ENCODE assay signal across 15 cellular contexts in the genomic region with DNA sequence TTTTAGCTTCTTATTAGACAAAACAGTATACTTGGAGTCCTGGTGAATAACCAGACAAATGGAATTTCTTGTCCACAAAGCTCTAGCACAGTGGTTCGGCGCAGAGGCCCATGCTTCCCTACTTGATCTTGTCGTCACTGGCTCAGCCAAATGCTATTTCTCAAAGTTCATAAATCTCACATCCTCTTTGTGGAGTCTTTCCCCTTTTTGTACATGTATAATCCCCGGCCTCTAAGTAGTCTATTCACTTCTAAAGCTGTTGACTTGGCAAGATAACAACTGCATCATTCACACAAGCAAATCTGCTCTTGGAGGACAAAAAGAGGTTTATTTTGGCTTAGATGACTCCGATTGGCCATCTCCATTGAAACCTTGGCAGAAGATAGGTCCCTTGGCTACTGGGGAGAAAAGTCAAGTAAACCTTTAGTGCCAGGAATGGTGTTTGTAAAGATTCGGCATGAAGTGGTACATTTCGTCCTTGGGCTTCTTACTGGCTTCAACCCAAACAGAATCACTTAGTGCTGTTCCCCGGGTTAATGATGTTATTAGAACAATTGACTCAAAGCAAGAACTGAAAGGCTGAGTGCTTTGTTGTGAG. TPM values are rescaled to one million over a fixed set of nuclear protein-coding genes. Genes with fewer than 3 reads are reported as not detected.
DNase-seq lines count a peak whose midpoint lies in the region; ATAC-seq and TF ChIP-seq lines count a peak whose summit lies in the region.
"Had no signal": no experiment of that assay in that cellular context is flagged by ENCODE, and none has a peak within 500 bp of the region (broad histone marks: within the 10 kb centered on the region; RNA-seq: fewer than 3 reads in every experiment).

No MANE protein-coding gene starts in this region.

- intact Hi-C loops in esophagus muscularis mucosa (cut with DNase I) (no loop called here), lower lobe of right lung (cut with DNase I) (no loop called here)

- peak overlapping the region; percentile 63 for H2AFZ ChIP-seq in OCI-LY3 (ENCODE audit: low read depth, low read length)

- peak; percentile 56 for TF ChIP-seq EP300 in esophagus muscularis mucosa (IDR thresholded peaks at IDR 0.05)

- no peaks in the 10 kb centered on the region for H4K20me1 ChIP-seq in OCI-LY3 (ENCODE audit: insufficient read depth, low read length)
- H4K20me1 ChIP-seq: BLaER1 had no signal

- H3K27ac ChIP-seq in OCI-LY3 (ENCODE audit: low read length) (peak overlapping the region; percentile 71), esophagus muscularis mucosa (replicated peaks in 1 of 4) (peak overlapping the region; percentile 45 to 78 (median 52)), lower lobe of right lung (no peak overlapping the region)
- H3K27ac ChIP-seq: BLaER1 had no signal

- DNase-seq in esophagus muscularis mucosa (ENCODE audit: extremely low spot score) (peak; percentile 87), lower lobe of right lung (no peak), superior temporal gyrus (ENCODE audit: extremely low spot score) (peak; percentile 61), NCI-H2029 treated with DMSO at 0.1 percent for 48 hours (lab: John Stamatoyannopoulos, UW) (no peak), NCI-H510A (lab: John Stamatoyannopoulos, UW) (no peak), RKO (ENCODE audit: low spot score) (no peak)
- DNase-seq: activated CD4-positive, alpha-beta memory T cell treated with anti-CD3 and anti-CD28 coated beads, Interleukin-2, amount 10 ng/mL, durations not matched to agents 7 days and 5 days; activated T-cell treated with anti-CD3 and anti-CD28 coated beads, Interleukin-2, amount 50 U/mL, for 72 hours; NCI-H1436; NCI-H2227 treated with DMSO at 0.1 percent for 48 hours; posterior cingulate gyrus had no signal

- peak overlapping the region; percentile 38; the same call in 1 of the 2 replicates for H3K9ac ChIP-seq in OCI-LY3 (ENCODE audit: low read length)
- H3K9ac ChIP-seq: BLaER1 had no signal

- ATAC-seq in lower lobe of right lung (peak; percentile 29 to 53), GM18519 (IDR thresholded peaks at IDR 0.05; ENCODE audit: low FRiP score, unreplicated experiment) (no peak)
- ATAC-seq: activated T-cell treated with anti-CD3 and anti-CD28 coated beads, Interleukin-2, amount 50 U/mL, for 72 hours; SK-N-SH treated with all-trans-retinoic acid at 6 μM for 48 hours had no signal

- TF ChIP-seq POLR2A in esophagus muscularis mucosa (IDR thresholded peaks at IDR 0.05; ENCODE audit: low read depth): no peak

- H3K9me3 ChIP-seq in OCI-LY3 (ENCODE audit: insufficient read depth, low read length) (no peaks in the 10 kb centered on the region), esophagus muscularis mucosa (no peaks in the 10 kb centered on the region), lower lobe of right lung (no peaks in the 10 kb centered on the region)

- H3K27me3 ChIP-seq in OCI-LY3 (ENCODE audit: low read depth, low read length) (no peaks in the 10 kb centered on the region), esophagus muscularis mucosa (no peaks in the 10 kb centered on the region), lower lobe of right lung (ENCODE audit: low read depth) (no peaks in the 10 kb centered on the region)

- H3K4me2 ChIP-seq in OCI-LY3 (ENCODE audit: low read length): peak overlapping the region; percentile 85
- H3K4me2 ChIP-seq: BLaER1 had no signal

- WGBS in esophagus muscularis mucosa: 49% methylated on average over 8 of the region's 8 CpGs

- H3K79me2 ChIP-seq in OCI-LY3 (ENCODE audit: low read length): no peaks in the 10 kb centered on the region

- H3K36me3 ChIP-seq in OCI-LY3 (replicated peaks; ENCODE audit: low read depth, low read length) (no peaks in the 10 kb centered on the region), esophagus muscularis mucosa (no peaks in the 10 kb centered on the region), lower lobe of right lung (no peaks in the 10 kb centered on the region)
- H3K36me3 ChIP-seq: BLaER1 had no signal

- H3K4me3 ChIP-seq in OCI-LY3 (ENCODE audit: low read length) (peak overlapping the region; percentile 57), esophagus muscularis mucosa (no peak overlapping the region), lower lobe of right lung (no peak overlapping the region)
- H3K4me3 ChIP-seq: BLaER1 had no signal

- H3K4me1 ChIP-seq in OCI-LY3 (ENCODE audit: low read length) (peaks cover 35% of the 10 kb centered on the region), esophagus muscularis mucosa (peaks cover 0 to 26% (median 21%) of the 10 kb centered on the region in 4 donors), lower lobe of right lung (peaks cover 4% of the 10 kb centered on the region)
- H3K4me1 ChIP-seq: BLaER1 had no signal

- TF ChIP-seq CTCF in OCI-LY3 (IDR thresholded peaks at IDR 0.05; ENCODE audit: low read depth, low read length) (no peak), esophagus muscularis mucosa (IDR thresholded peaks at IDR 0.05) (no peak), lower lobe of right lung (IDR thresholded peaks at IDR 0.05) (no peak)

RNA-seq across cellular contexts. Expression of a gene that starts 5.1 kb away (rescaled TPM):
- 10 to 100 TPM; 16.5 to 21.0 (median 18.0) TPM for total RNA-seq in esophagus muscularis mucosa
- total RNA-seq in lower lobe of right lung: 11.3 TPM

Comparison
In these comparisons a context has a peak if more than half of its experiments do, and no peak if none do; other contexts are left out.
1. DNase-seq: peak in esophagus muscularis mucosa (single experiment) and superior temporal gyrus (single experiment); none in lower lobe of right lung (single experiment), NCI-H2029 treated with DMSO at 0.1 percent for 48 hours (single experiment), NCI-H510A (single experiment) and RKO (single experiment).